20 cellular contexts compared by ENCODE assay signal in genomic region chr2:151803811-151804210, GRCh38. TPM values are rescaled to one million over a fixed set of nuclear protein-coding genes. Genes with fewer than 3 reads are reported as not detected.
DNase-seq lines count a peak whose midpoint lies in the region; ATAC-seq, FAIRE-seq and TF ChIP-seq lines count a peak whose summit lies in the region.
"Had no signal": no experiment of that assay in that cellular context is flagged by ENCODE, and none has a peak within 500 bp of the region (broad histone marks: within the 10 kb centered on the region; RNA-seq: fewer than 3 reads in every experiment).

No MANE protein-coding gene starts in this region.

- no peaks in the 10 kb centered on the region for H3K27me3 ChIP-seq in psoas muscle (ENCODE audit: insufficient read depth in 3 of 3, low read length in 2 of 3)
- H3K27me3 ChIP-seq: BLaER1 treated with 17β-estradiol and CSF1 and Interleukin-3, amounts not matched to agents 10 nM and 100 nM had no signal

- no peaks in the 10 kb centered on the region for H3K27me3 Mint-ChIP-seq in immature natural killer cell (ENCODE audit: low read depth in 3 of 3)
- H3K27me3 Mint-ChIP-seq: B cell had no signal

- no peak for DNase-seq in activated T-cell treated with anti-CD3 and anti-CD28 coated beads, Interleukin-2, amount 50 U/mL, for 48 hours
- DNase-seq in stimulated activated CD4-positive, alpha-beta T cell treated with anti-CD3 and anti-CD28 coated beads, Interleukin-15, amount 100 ng/mL, for 24 hours = no peak
- DNase-seq in immature natural killer cell (no peak), psoas muscle (no peak)
- DNase-seq: 8988T; CD8-positive, alpha-beta T cell; COR-L47; DMS 273 treated with DMSO at 0.1 percent for 48 hours; DMS53; DND-41; EL; H9 had no signal

- H3K27ac Mint-ChIP-seq in immature natural killer cell = no peak overlapping the region
- H3K27ac Mint-ChIP-seq: B cell; CD8-positive, alpha-beta T cell; H9 had no signal

- no peak for TF ChIP-seq CTCF in psoas muscle (IDR thresholded peaks at IDR 0.05)

- H3K9me3 Mint-ChIP-seq in immature natural killer cell = no peaks in the 10 kb centered on the region
- H3K9me3 Mint-ChIP-seq: CD8-positive, alpha-beta T cell; H9 had no signal

- H3K4me1 Mint-ChIP-seq in immature natural killer cell = peaks cover 3 to 5% of the 10 kb centered on the region in 2 donors
- H3K4me1 Mint-ChIP-seq: H9 had no signal

- no peak overlapping the region for H3K27ac ChIP-seq in psoas muscle
- H3K27ac ChIP-seq: BLaER1 treated with 17β-estradiol and CSF1 and Interleukin-3, amounts not matched to agents 10 nM and 100 nM had no signal

- intact Hi-C loops in psoas muscle (cut with DNase I) = no loop called here

- FAIRE-seq in G401.6 (lab: Jason Lieb, UNC) = peak; percentile 78
- FAIRE-seq in colon (lab: Jason Lieb, UNC) = peak; percentile 36
- peak; percentile 53 for FAIRE-seq in islet of Langerhans (lab: Jason Lieb, UNC)
- FAIRE-seq: GM12891, H1, HepG2 had no signal

- no peaks in the 10 kb centered on the region for H3K9me3 ChIP-seq in psoas muscle
- H3K9me3 ChIP-seq: BLaER1 treated with 17β-estradiol and CSF1 and Interleukin-3, amounts not matched to agents 10 nM and 100 nM had no signal

- H3K4me3 ChIP-seq in psoas muscle = no peak overlapping the region
- H3K4me3 ChIP-seq: BLaER1 treated with 17β-estradiol and CSF1 and Interleukin-3, amounts not matched to agents 10 nM and 100 nM had no signal

- ATAC-seq in psoas muscle = no peak
- ATAC-seq: CD8-positive, alpha-beta T cell; HepG2 had no signal

- H3K36me3 ChIP-seq in psoas muscle (ENCODE audit: insufficient read depth in 1 of 2, low read depth in 1 of 2) = peaks cover 2 to 73% of the 10 kb centered on the region in 2 donors

- peaks cover 15 to 25% (median 16%) of the 10 kb centered on the region in 3 donors for H3K36me3 Mint-ChIP-seq in immature natural killer cell

- peaks cover 16% of the 10 kb centered on the region for H3K4me1 ChIP-seq in psoas muscle

- H3K4me3 Mint-ChIP-seq in immature natural killer cell = no peak overlapping the region
- H3K4me3 Mint-ChIP-seq: B cell; CD8-positive, alpha-beta T cell; H9 had no signal

RNA-seq across cellular contexts. Expression of gene ARL5A, which starts 24.4 kb away (rescaled TPM):
- polyA plus RNA-seq in immature natural killer cell (100 to 1,000 TPM in 1 of 3 donors, 10 to 100 TPM in 2; 55.4 to 143 (median 82.1) TPM), psoas muscle (10 to 100 TPM; 11.8 to 57.5 (median 21.0) TPM)
- total RNA-seq in psoas muscle = 10 to 100 TPM; 42.5 to 71.9 (median 51.7) TPM
